9 cellular contexts compared by ENCODE assay signal in the genomic region with DNA sequence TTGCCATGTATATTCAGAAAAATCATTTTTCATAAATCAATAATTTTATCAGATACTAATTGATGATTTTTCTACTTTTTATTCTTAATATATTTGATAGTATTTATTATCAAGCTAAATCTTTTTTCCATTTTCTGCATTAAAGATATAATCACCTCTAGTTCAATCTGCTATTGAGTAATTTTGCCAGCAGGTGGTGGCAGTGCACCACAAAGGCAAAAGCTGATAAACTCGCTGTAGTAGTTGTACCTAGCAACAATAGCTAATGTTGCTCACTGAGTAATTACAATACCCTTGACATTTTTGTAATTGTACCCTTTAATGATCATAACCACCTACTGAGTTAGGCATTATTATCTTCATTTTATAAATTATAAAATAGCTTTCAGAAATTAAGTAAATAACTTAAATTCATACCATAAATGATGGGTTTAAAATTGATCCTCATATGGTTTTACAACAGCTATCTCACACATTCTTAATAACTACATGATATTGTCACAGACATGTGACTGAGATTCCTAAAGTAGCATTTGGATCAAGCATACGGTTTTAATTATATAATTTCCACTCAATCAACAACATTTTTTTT. TPM values are rescaled to one million over a fixed set of nuclear protein-coding genes. Genes with fewer than 3 reads are reported as not detected.
DNase-seq lines count a peak whose midpoint lies in the region; ATAC-seq, FAIRE-seq and TF ChIP-seq lines count a peak whose summit lies in the region.
"Had no signal": no experiment of that assay in that cellular context is flagged by ENCODE, and none has a peak within 500 bp of the region (broad histone marks: within the 10 kb centered on the region; RNA-seq: fewer than 3 reads in every experiment).

No MANE protein-coding gene starts in this region.

- H3K27ac ChIP-seq in prostate gland, result no peak overlapping the region

- no peaks in the 10 kb centered on the region for H3K36me3 ChIP-seq in prostate gland

- TF ChIP-seq POLR2A in prostate gland (IDR thresholded peaks at IDR 0.05), result no peak

- peak; percentile 84 for ATAC-seq in GM19397 (IDR thresholded peaks at IDR 0.05; ENCODE audit: unreplicated experiment)
- peak; percentile 96 for ATAC-seq in HG03342 (IDR thresholded peaks at IDR 0.05; ENCODE audit: unreplicated experiment)

- no peaks in the 10 kb centered on the region for H3K4me1 ChIP-seq in prostate gland (replicated peaks)

- H3K9me3 ChIP-seq in prostate gland, result no peaks in the 10 kb centered on the region

- WGBS in prostate gland, result 28% methylated on average over 2 of the region's 2 CpGs

- peak; percentile 96 for FAIRE-seq in frontal cortex (lab: Jason Lieb, UNC)

- no peaks in the 10 kb centered on the region for H3K27me3 ChIP-seq in prostate gland (replicated peaks; ENCODE audit: insufficient read depth)

- peak; percentile 37 for DNase-seq in D341Med (ENCODE audit: low spot score)
- peak; percentile 17 for DNase-seq in NCI-H446 treated with DMSO at 0.1 percent for 48 hours (lab: John Stamatoyannopoulos, UW)
- peak; percentile 25 for DNase-seq in activated CD8-positive, alpha-beta memory T cell treated with anti-CD3 and anti-CD28 coated beads, Interleukin-2, amount 50 U/mL, for 4 hours
- peak in 1 of 2 donors; percentile 6 for DNase-seq in frontal cortex (ENCODE audit: low spot score in 2 of 2)
- DNase-seq in prostate gland (ENCODE audit: low spot score), result peak; percentile 38
- no peak for DNase-seq in hepatic stellate cell (ENCODE audit: low spot score)
- DNase-seq: activated B cell treated with CpG ODN at 0.5 μM for 24 hours had no signal

- TF ChIP-seq CTCF in prostate gland (IDR thresholded peaks at IDR 0.05), result peak; percentile 56 to 84 (median 78)

- intact Hi-C loops in prostate gland (cut with DNase I), result loop anchor here (5.0 to 10.0 kb wide), 3 partner anchors 77 to 1015 kb away; no protein-coding TSS in a partner anchor

- no peak overlapping the region for H3K4me3 ChIP-seq in prostate gland

RNA-seq across cellular contexts. Expression of gene CALCRL, which starts 52.0 kb away (rescaled TPM):
- total RNA-seq in frontal cortex (11.8 TPM), prostate gland (10 to 100 TPM in 1 of 2 donors, 1 to 10 TPM in 1; 7.3 to 21.1 TPM)

RNA-seq across cellular contexts. Expression of gene TFPI, which starts 54.2 kb away (rescaled TPM):
- total RNA-seq in frontal cortex, result 27.7 TPM
- 10 to 100 TPM in 1 of 2 donors, 1 to 10 TPM in 1; 7.0 to 19.5 TPM for total RNA-seq in prostate gland
- total RNA-seq: activated B cell treated with CpG ODN at 0.5 μM for 24 hours had no signal
